Comparison of ENCODE assay signal across 8 cellular contexts in the genomic region with DNA sequence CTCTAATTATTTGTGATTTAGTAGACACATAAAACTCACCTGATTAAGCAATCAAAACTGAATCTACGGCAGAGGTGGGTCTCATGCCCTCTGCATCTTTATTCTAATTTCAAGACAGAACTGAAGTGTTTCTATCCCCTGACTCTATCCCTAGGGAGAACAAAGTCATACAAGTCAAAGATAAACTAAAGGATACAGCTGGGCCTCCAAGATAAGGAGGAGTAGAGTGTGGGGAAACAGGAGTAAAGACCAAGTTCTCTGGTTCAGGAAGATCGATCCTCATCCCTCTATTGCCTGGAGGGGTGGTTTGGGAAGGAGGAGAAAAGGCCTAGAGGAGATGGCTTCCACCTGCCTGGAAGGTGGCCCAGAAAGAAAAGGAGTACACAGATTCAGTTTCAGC.
"Had no signal": no experiment of that assay in that cellular context is flagged by ENCODE, and none has a peak within 500 bp of the region (broad histone marks: within the 10 kb centered on the region; RNA-seq: fewer than 3 reads in every experiment).

No MANE protein-coding gene starts in this region.

- DNase-seq: H9, HCEC 1CT, IMR-90, KBM-7 had no signal

- FAIRE-seq: H1, H54, HTR-8/SVneo had no signal

- H3K4me3 ChIP-seq: GM23338 had no signal

- H2AFZ ChIP-seq: GM23338 had no signal

- H3K27ac Mint-ChIP-seq: GM23338 had no signal

- H3K4me3 Mint-ChIP-seq: GM23338, H9 had no signal

- H3K9me3 Mint-ChIP-seq: GM23338, H9 had no signal

- H3K4me2 ChIP-seq: GM23338 had no signal

- ATAC-seq: GM23338 had no signal
